In the genomic region with DNA sequence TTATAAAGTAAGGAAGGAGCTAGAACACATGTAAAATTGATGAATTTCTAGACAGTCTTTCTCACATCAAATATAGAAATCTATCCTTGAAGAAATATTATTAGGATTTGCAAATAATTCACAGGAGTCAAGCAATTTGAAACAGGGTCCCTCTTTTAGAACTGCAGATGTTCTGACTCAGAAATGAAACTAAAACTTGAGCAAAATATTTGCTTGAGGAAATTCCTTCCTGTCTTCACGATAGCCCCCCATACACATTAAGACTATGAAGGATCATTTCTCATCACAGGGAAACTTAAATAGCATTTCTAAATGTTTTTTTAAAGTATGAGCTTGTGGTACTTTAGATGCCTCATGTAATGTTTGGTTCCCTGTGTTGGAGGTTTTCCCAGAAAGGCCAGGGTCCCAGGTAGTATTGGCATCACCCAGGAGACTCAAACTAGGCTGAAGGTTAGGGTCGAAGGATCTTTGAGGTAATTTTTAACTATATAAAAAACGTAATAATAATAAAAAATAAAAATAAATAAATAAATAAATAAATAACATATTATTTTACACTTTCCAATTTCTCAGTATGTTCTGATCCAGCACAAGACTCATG, we compare ENCODE assay signal across 1 cellular context.
TF ChIP-seq lines count a peak whose summit lies in the region.

No MANE protein-coding gene starts in this region.

TF ChIP-seq in HepG2, 621 proteins besides CTCF, POLR2A, EP300 and RAD21 (continued from another document):
- TF ChIP-seq, protein P1, sequence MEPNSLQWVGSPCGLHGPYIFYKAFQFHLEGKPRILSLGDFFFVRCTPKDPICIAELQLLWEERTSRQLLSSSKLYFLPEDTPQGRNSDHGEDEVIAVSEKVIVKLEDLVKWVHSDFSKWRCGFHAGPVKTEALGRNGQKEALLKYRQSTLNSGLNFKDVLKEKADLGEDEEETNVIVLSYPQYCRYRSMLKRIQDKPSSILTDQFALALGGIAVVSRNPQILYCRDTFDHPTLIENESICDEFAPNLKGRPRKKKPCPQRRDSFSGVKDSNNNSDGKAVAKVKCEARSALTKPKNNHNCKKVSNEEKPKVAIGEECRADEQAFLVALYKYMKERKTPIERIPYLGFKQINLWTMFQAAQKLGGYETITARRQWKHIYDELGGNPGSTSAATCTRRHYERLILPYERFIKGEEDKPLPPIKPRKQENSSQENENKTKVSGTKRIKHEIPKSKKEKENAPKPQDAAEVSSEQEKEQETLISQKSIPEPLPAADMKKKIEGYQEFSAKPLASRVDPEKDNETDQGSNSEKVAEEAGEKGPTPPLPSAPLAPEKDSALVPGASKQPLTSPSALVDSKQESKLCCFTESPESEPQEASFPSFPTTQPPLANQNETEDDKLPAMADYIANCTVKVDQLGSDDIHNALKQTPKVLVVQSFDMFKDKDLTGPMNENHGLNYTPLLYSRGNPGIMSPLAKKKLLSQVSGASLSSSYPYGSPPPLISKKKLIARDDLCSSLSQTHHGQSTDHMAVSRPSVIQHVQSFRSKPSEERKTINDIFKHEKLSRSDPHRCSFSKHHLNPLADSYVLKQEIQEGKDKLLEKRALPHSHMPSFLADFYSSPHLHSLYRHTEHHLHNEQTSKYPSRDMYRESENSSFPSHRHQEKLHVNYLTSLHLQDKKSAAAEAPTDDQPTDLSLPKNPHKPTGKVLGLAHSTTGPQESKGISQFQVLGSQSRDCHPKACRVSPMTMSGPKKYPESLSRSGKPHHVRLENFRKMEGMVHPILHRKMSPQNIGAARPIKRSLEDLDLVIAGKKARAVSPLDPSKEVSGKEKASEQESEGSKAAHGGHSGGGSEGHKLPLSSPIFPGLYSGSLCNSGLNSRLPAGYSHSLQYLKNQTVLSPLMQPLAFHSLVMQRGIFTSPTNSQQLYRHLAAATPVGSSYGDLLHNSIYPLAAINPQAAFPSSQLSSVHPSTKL (CRISPR knock-in tag; IDR thresholded peaks at IDR 0.05) = no peak
- TF ChIP-seq ZBTB7A (CRISPR knock-in tag; IDR thresholded peaks at IDR 0.05) (no peak), ZC3H13 (CRISPR knock-in tag; IDR thresholded peaks at IDR 0.05) (no peak)
TF ChIP-seq in HepG2: peak in this region for 0.
